In genomic region chr3:33146791-33147445, GRCh38 we compare ENCODE assay signal across 9 cellular contexts. TPM values are rescaled to one million over a fixed set of nuclear protein-coding genes. Genes with fewer than 3 reads are reported as not detected.
DNase-seq lines count a peak whose midpoint lies in the region; ATAC-seq and TF ChIP-seq lines count a peak whose summit lies in the region.
"Had no signal": no experiment of that assay in that cellular context is flagged by ENCODE, and none has a peak within 500 bp of the region (broad histone marks: within the 10 kb centered on the region; RNA-seq: fewer than 3 reads in every experiment).

No MANE protein-coding gene starts in this region.

- H3K4me1 ChIP-seq in psoas muscle (peaks cover 7% of the 10 kb centered on the region), left lung (peaks cover 0 to 12% of the 10 kb centered on the region in 2 donors)

- no peak for TF ChIP-seq CTCF in psoas muscle (IDR thresholded peaks at IDR 0.05)
- TF ChIP-seq CTCF in left lung (IDR thresholded peaks at IDR 0.05), result no peak

- H3K27ac ChIP-seq in psoas muscle (no peak overlapping the region), left lung (no peak overlapping the region)

- H3K4me3 ChIP-seq in psoas muscle (no peak overlapping the region), left lung (no peak overlapping the region)

- peak; percentile 41 for DNase-seq in HCEC 1CT
- peak; percentile 19 to 42 for DNase-seq in SHP77 (lab: John Stamatoyannopoulos, UW)
- peak; percentile 42 for DNase-seq in fibroblast of gingiva (ENCODE audit: low read depth)
- no peak for DNase-seq in psoas muscle
- no peak for DNase-seq in left lung
- DNase-seq in T-helper 2 cell, result no peak
- no peak for DNase-seq in NCI-H187 (lab: John Stamatoyannopoulos, UW)
- DNase-seq: Karpas-422 had no signal

- H3K9me3 ChIP-seq in psoas muscle, result no peaks in the 10 kb centered on the region
- no peaks in the 10 kb centered on the region for H3K9me3 ChIP-seq in left lung

- no peaks in the 10 kb centered on the region for H3K27me3 ChIP-seq in psoas muscle (ENCODE audit: insufficient read depth in 3 of 3, low read length in 2 of 3)
- H3K27me3 ChIP-seq in left lung, result no peaks in the 10 kb centered on the region

- intact Hi-C loops in psoas muscle (cut with DNase I), result no loop called here
- intact Hi-C loops in left lung (cut with DNase I), result no loop called here

- H3K36me3 ChIP-seq in psoas muscle (ENCODE audit: insufficient read depth in 1 of 2, low read depth in 1 of 2), result peaks cover 0 to 17% of the 10 kb centered on the region in 2 donors
- H3K36me3 ChIP-seq in left lung, result peaks cover 0 to 40% of the 10 kb centered on the region in 2 donors

- WGBS in psoas muscle, 3 donors, result 21 to 32% (median 26%) methylated on average over 8 of the region's 8 CpGs

- peak; percentile 51 to 70 (median 51) for ATAC-seq in psoas muscle
- no peak for ATAC-seq in left lung
- no peak for ATAC-seq in HG03175 (IDR thresholded peaks at IDR 0.05; ENCODE audit: unreplicated experiment)

RNA-seq across cellular contexts. Expression of gene CRTAP, which starts 33.1 kb away (rescaled TPM):
- 10 to 100 TPM; 56.3 to 80.8 (median 76.3) TPM for total RNA-seq in psoas muscle
- 10 to 100 TPM; 24.9 to 35.6 (median 31.2) TPM for polyA plus RNA-seq in psoas muscle
- total RNA-seq in left lung, result 100 to 1,000 TPM; 228 to 238 TPM

RNA-seq across cellular contexts. Expression of gene GLB1, which starts 50.0 kb away (rescaled TPM):
- total RNA-seq in psoas muscle (10 to 100 TPM in 1 of 4 donors, 1 to 10 TPM in 3; 7.0 to 11.9 (median 9.0) TPM), left lung (10 to 100 TPM; 90.1 to 93.4 TPM)
- 1 to 10 TPM; 4.0 to 7.0 (median 6.4) TPM for polyA plus RNA-seq in psoas muscle

RNA-seq across cellular contexts. Expression of gene TMPPE, which starts 50.0 kb away (rescaled TPM):
- 1 to 10 TPM; 1.7 to 2.6 (median 2.4) TPM for total RNA-seq in psoas muscle
- polyA plus RNA-seq in psoas muscle, result 1 to 10 TPM in 1 of 3 donors, under 1 TPM in 2; 0.13 to 1.4 (median 0.57) TPM
- total RNA-seq in left lung, result 10 to 100 TPM; 14.4 to 18.7 TPM

Comparison
In these comparisons a context has a peak if more than half of its experiments do, and no peak if none do; other contexts are left out.
1. DNase-seq: peak in HCEC 1CT (single experiment), SHP77 (2 of 2) and fibroblast of gingiva (single experiment); none in psoas muscle (0 of 2), left lung (0 of 2), T-helper 2 cell (0 of 5) and NCI-H187 (0 of 2).
2. ATAC-seq: peak in psoas muscle (4 of 4); none in left lung (single experiment) and HG03175 (single experiment).
3. RNA of gene GLB1, which starts 50.0 kb away (total RNA-seq): 90.1 to 93.4 TPM in left lung; 7.0 to 11.9 TPM in psoas muscle; every median in the first group is over 4 times any median in the second.
4. RNA of gene TMPPE, which starts 50.0 kb away (total RNA-seq): 14.4 to 18.7 TPM in left lung; 1.7 to 2.6 TPM in psoas muscle; every median in the first group is over 4 times any median in the second.